35 cellular contexts compared by ENCODE assay signal in genomic region chr13:62092949-62093348, GRCh38.
"Had no signal": no experiment of that assay in that cellular context is flagged by ENCODE, and none has a peak within 500 bp of the region (broad histone marks: within the 10 kb centered on the region; RNA-seq: fewer than 3 reads in every experiment).

No MANE protein-coding gene starts in this region.

- H3K27ac ChIP-seq: adrenal gland, body of pancreas, brain microvascular endothelial cell, breast epithelium, VCaP had no signal

- H3K4me3 Mint-ChIP-seq: activated B cell treated with CpG ODN at 0.5 μM for 24 hours; activated CD4-positive, alpha-beta memory T cell treated with anti-CD3 and anti-CD28 coated beads for 36 hours; activated CD4-positive, alpha-beta T cell treated with anti-CD3 and anti-CD28 coated beads, Interleukin-2, amount 10 ng/mL, durations not matched to agents 24 days and 14 days; activated CD8-positive, alpha-beta T cell treated with anti-CD3 and anti-CD28 coated beads for 36 hours; activated naive CD4-positive, alpha-beta T cell treated with anti-CD3 and anti-CD28 coated beads for 36 hours; activated naive CD8-positive, alpha-beta T cell treated with anti-CD3 and anti-CD28 coated beads for 36 hours; activated T-cell treated with anti-CD3 and anti-CD28 coated beads, Interleukin-2, amount 50 U/mL, for 4 hours; activated T-cell treated with anti-CD3 and anti-CD28 coated beads, Interleukin-2, amount 50 U/mL, for 72 hours; activated T-helper 1 cell treated with anti-CD3 and anti-CD28 coated beads, Interleukin-12 subunit alpha, Interleukin-12 subunit beta, Interleukin-2, Interleukin-4 antibody, amounts not matched to agents 30 ng/mL and 10 ng/mL and 1 ng/mL, durations not matched to agents 14 hours and 24 hours and 36 hours; activated T-helper 17 cell treated with anti-CD3 and anti-CD28 coated beads, Interleukin-2, amount 50 U/mL, for 72 hours; T-helper 1 cell treated with Interleukin-12 subunit alpha and Interleukin-12 subunit beta and Interleukin-4 antibody, amounts not matched to agents 30 μg/mL and 1 μg/mL, for 36 hours; T-helper 2 cell treated with Interferon-gamma antibody and Interleukin-4, amounts not matched to agents 5 μg/mL and 100 μg/mL, for 36 hours had no signal

- H3K36me3 ChIP-seq: adrenal gland, brain microvascular endothelial cell, breast epithelium had no signal

- H3K4me3 ChIP-seq: adrenal gland, body of pancreas, breast epithelium had no signal

- H3K4me1 Mint-ChIP-seq: activated B cell treated with CpG ODN at 0.5 μM for 24 hours; activated CD4-positive, alpha-beta T cell treated with anti-CD3 and anti-CD28 coated beads, Interleukin-2, amount 10 ng/mL, durations not matched to agents 24 days and 14 days; activated naive CD8-positive, alpha-beta T cell treated with anti-CD3 and anti-CD28 coated beads for 36 hours; activated T-helper 17 cell treated with anti-CD3 and anti-CD28 coated beads, Interleukin-2, amount 50 U/mL, for 72 hours had no signal

- H3K27me3 Mint-ChIP-seq: activated B cell treated with CpG ODN at 0.5 μM for 24 hours; activated CD4-positive, alpha-beta memory T cell treated with anti-CD3 and anti-CD28 coated beads for 36 hours; activated CD4-positive, alpha-beta T cell treated with anti-CD3 and anti-CD28 coated beads, Interleukin-2, amount 10 ng/mL, durations not matched to agents 24 days and 14 days; activated CD8-positive, alpha-beta T cell treated with anti-CD3 and anti-CD28 coated beads for 36 hours; activated naive CD8-positive, alpha-beta T cell treated with anti-CD3 and anti-CD28 coated beads for 36 hours; activated T-helper 17 cell treated with anti-CD3 and anti-CD28 coated beads, Interleukin-2, amount 50 U/mL, for 72 hours had no signal

- DNase-seq: activated B cell treated with CpG ODN at 0.5 μM for 24 hours; activated CD4-positive, alpha-beta memory T cell treated with anti-CD3 and anti-CD28 coated beads for 36 hours; activated CD4-positive, alpha-beta T cell treated with anti-CD3 and anti-CD28 coated beads for 4 hours; activated CD4-positive, alpha-beta T cell treated with anti-CD3 and anti-CD28 coated beads, Interleukin-2, amount 10 ng/mL, durations not matched to agents 24 days and 14 days; activated CD4-positive, alpha-beta T cell treated with anti-CD3 and anti-CD28 coated beads, Interleukin-2, amount 50 U/mL, for 1 hour; activated CD4-positive, alpha-beta T cell treated with anti-CD3 and anti-CD28 coated beads, Interleukin-2, amount 50 U/mL, for 4 hours; activated CD4-positive, CD25-positive, alpha-beta regulatory T cell treated with anti-CD3 and anti-CD28 coated beads, Interleukin-2, amount 50 U/mL, for 72 hours; activated CD8-positive, alpha-beta memory T cell treated with anti-CD3 and anti-CD28 coated beads, Interleukin-2, amount 50 U/mL, for 4 hours; activated CD8-positive, alpha-beta T cell treated with anti-CD3 and anti-CD28 coated beads for 36 hours; activated effector memory CD4-positive, alpha-beta T cell treated with anti-CD3 and anti-CD28 coated beads, Interleukin-2, amount 50 U/mL, for 16 hours; activated gamma-delta T cell treated with Interleukin-2 at 50 U/mL for 16 hours; activated naive CD4-positive, alpha-beta T cell; activated naive CD4-positive, alpha-beta T cell treated with anti-CD3 and anti-CD28 coated beads for 36 hours; activated naive CD4-positive, alpha-beta T cell treated with anti-CD3 and anti-CD28 coated beads, Interleukin-2, amount 50 U/mL, for 16 hours; activated naive CD8-positive, alpha-beta T cell treated with anti-CD3 and anti-CD28 coated beads for 36 hours; activated T-cell treated with anti-CD3 and anti-CD28 coated beads for 4 hours; activated T-cell treated with anti-CD3 and anti-CD28 coated beads, Interleukin-2, amount 50 U/mL, for 1 hour; activated T-cell treated with anti-CD3 and anti-CD28 coated beads, Interleukin-2, amount 50 U/mL, for 4 hours; activated T-cell treated with anti-CD3 and anti-CD28 coated beads, Interleukin-2, amount 50 U/mL, for 72 hours; adrenal gland; amniotic stem cell; aorta; body of pancreas; brain microvascular endothelial cell; central memory CD4-positive, alpha-beta T cell; T-helper 1 cell; T-helper 2 cell; T-helper 9 cell had no signal

- H3K36me3 Mint-ChIP-seq: activated CD4-positive, alpha-beta memory T cell treated with anti-CD3 and anti-CD28 coated beads for 36 hours; activated naive CD4-positive, alpha-beta T cell treated with anti-CD3 and anti-CD28 coated beads, Interleukin-2, amount 50 U/mL, for 72 hours; activated naive CD8-positive, alpha-beta T cell treated with anti-CD3 and anti-CD28 coated beads for 36 hours had no signal

- H3K27ac Mint-ChIP-seq: activated B cell treated with CpG ODN at 0.5 μM for 24 hours; activated CD4-positive, alpha-beta memory T cell treated with anti-CD3 and anti-CD28 coated beads for 36 hours; activated CD4-positive, alpha-beta T cell treated with anti-CD3 and anti-CD28 coated beads, Interleukin-2, amount 10 ng/mL, durations not matched to agents 24 days and 14 days; activated CD8-positive, alpha-beta T cell treated with anti-CD3 and anti-CD28 coated beads for 36 hours; activated naive CD4-positive, alpha-beta T cell treated with anti-CD3 and anti-CD28 coated beads for 36 hours; activated naive CD4-positive, alpha-beta T cell treated with anti-CD3 and anti-CD28 coated beads, Interleukin-2, amount 50 U/mL, for 72 hours; activated naive CD8-positive, alpha-beta T cell treated with anti-CD3 and anti-CD28 coated beads for 36 hours; activated T-cell treated with anti-CD3 and anti-CD28 coated beads, Interleukin-2, amount 50 U/mL, for 72 hours; activated T-helper 1 cell treated with anti-CD3 and anti-CD28 coated beads, Interleukin-12 subunit alpha, Interleukin-12 subunit beta, Interleukin-2, Interleukin-4 antibody, amounts not matched to agents 30 ng/mL and 10 ng/mL and 1 ng/mL, durations not matched to agents 14 hours and 24 hours and 36 hours; activated T-helper 17 cell treated with anti-CD3 and anti-CD28 coated beads, Interleukin-2, amount 50 U/mL, for 72 hours; T-helper 1 cell treated with Interleukin-12 subunit alpha and Interleukin-12 subunit beta and Interleukin-4 antibody, amounts not matched to agents 30 μg/mL and 1 μg/mL, for 36 hours; T-helper 2 cell treated with Interferon-gamma antibody and Interleukin-4, amounts not matched to agents 5 μg/mL and 100 μg/mL, for 36 hours had no signal

- H3K9me3 ChIP-seq: adrenal gland, body of pancreas, breast epithelium had no signal

- H3K4me1 ChIP-seq: adrenal gland, body of pancreas, breast epithelium had no signal

- H3K27me3 ChIP-seq: adrenal gland, body of pancreas, brain microvascular endothelial cell, breast epithelium had no signal
